In the genomic region with DNA sequence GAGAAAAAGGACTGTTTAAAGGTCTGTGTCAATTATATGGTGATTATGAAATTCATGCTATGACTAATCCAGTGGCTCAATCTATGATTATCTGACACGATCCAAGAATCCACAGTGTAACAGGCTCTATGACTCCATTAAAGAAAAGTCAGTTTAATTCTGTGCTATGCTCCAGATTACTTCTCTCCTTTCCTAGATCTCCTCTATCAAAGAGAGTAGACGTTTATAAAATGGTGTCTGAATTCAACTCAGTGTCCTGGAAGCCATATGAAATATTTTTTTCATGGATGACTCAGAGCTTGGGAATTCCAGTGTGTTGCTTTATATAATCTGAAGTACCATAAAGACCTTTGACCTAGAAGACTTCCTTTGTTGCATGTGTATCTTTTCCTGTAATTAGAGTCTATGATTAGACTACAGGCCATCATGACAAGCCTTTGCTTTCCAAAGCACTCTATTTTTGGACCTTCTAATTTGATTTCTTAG, we compare ENCODE assay signal across 10 cellular contexts. TPM values are rescaled to one million over a fixed set of nuclear protein-coding genes. Genes with fewer than 3 reads are reported as not detected.
DNase-seq lines count a peak whose midpoint lies in the region; ATAC-seq and TF ChIP-seq lines count a peak whose summit lies in the region.
"Had no signal": no experiment of that assay in that cellular context is flagged by ENCODE, and none has a peak within 500 bp of the region (broad histone marks: within the 10 kb centered on the region; RNA-seq: fewer than 3 reads in every experiment).

No MANE protein-coding gene starts in this region.

- no peaks in the 10 kb centered on the region for H3K27me3 ChIP-seq in left ventricle myocardium inferior (ENCODE audit: low read depth)
- H3K27me3 ChIP-seq in thoracic aorta (replicated peaks; ENCODE audit: insufficient read depth), result no peaks in the 10 kb centered on the region

- peaks cover 16% of the 10 kb centered on the region for H3K27me3 Mint-ChIP-seq in activated T-helper 2 cell treated with anti-CD3 and anti-CD28 coated beads, Interferon-gamma antibody, Interleukin-2, Interleukin-4, amounts not matched to agents 10 μg/mL and 5 μg/mL and 100 μg/mL, durations not matched to agents 14 hours and 24 hours and 36 hours (ENCODE audit: low read depth)
- H3K27me3 Mint-ChIP-seq in activated T-cell treated with anti-CD3 and anti-CD28 coated beads, Interleukin-2, amount 50 U/mL, for 24 hours, result no peaks in the 10 kb centered on the region
- H3K27me3 Mint-ChIP-seq: central memory CD8-positive, alpha-beta T cell had no signal

- H3K4me3 Mint-ChIP-seq in activated T-helper 2 cell treated with anti-CD3 and anti-CD28 coated beads, Interferon-gamma antibody, Interleukin-2, Interleukin-4, amounts not matched to agents 10 μg/mL and 5 μg/mL and 100 μg/mL, durations not matched to agents 14 hours and 24 hours and 36 hours (ENCODE audit: low read depth), result no peak overlapping the region
- no peak overlapping the region for H3K4me3 Mint-ChIP-seq in activated T-cell treated with anti-CD3 and anti-CD28 coated beads, Interleukin-2, amount 50 U/mL, for 24 hours
- H3K4me3 Mint-ChIP-seq: central memory CD8-positive, alpha-beta T cell had no signal

- TF ChIP-seq CTCF in left ventricle myocardium inferior (IDR thresholded peaks at IDR 0.05; ENCODE audit: borderline replicate concordance) (no peak), thoracic aorta (IDR thresholded peaks at IDR 0.05) (no peak)

- no peaks in the 10 kb centered on the region for H3K9me3 Mint-ChIP-seq in activated T-helper 2 cell treated with anti-CD3 and anti-CD28 coated beads, Interferon-gamma antibody, Interleukin-2, Interleukin-4, amounts not matched to agents 10 μg/mL and 5 μg/mL and 100 μg/mL, durations not matched to agents 14 hours and 24 hours and 36 hours
- H3K9me3 Mint-ChIP-seq in activated T-cell treated with anti-CD3 and anti-CD28 coated beads, Interleukin-2, amount 50 U/mL, for 24 hours, result no peaks in the 10 kb centered on the region
- H3K9me3 Mint-ChIP-seq: central memory CD8-positive, alpha-beta T cell had no signal

- H3K4me1 ChIP-seq in left ventricle myocardium inferior (peaks cover 13% of the 10 kb centered on the region), thoracic aorta (ENCODE audit: control insufficient read depth in 1 of 2, low read depth in 2 of 2) (no peaks in the 10 kb centered on the region)

- H3K4me1 Mint-ChIP-seq in activated T-helper 2 cell treated with anti-CD3 and anti-CD28 coated beads, Interferon-gamma antibody, Interleukin-2, Interleukin-4, amounts not matched to agents 10 μg/mL and 5 μg/mL and 100 μg/mL, durations not matched to agents 14 hours and 24 hours and 36 hours (ENCODE audit: low read depth), result peaks cover 9% of the 10 kb centered on the region
- peaks cover 3% of the 10 kb centered on the region for H3K4me1 Mint-ChIP-seq in activated T-cell treated with anti-CD3 and anti-CD28 coated beads, Interleukin-2, amount 50 U/mL, for 24 hours (ENCODE audit: low read depth)
- H3K4me1 Mint-ChIP-seq: central memory CD8-positive, alpha-beta T cell had no signal

- intact Hi-C loops in left ventricle myocardium inferior (cut with micrococcal nuclease), result no loop called here
- intact Hi-C loops in activated T-helper 2 cell treated with anti-CD3 and anti-CD28 coated beads, Interferon-gamma antibody, Interleukin-2, Interleukin-4, amounts not matched to agents 10 μg/mL and 5 μg/mL and 100 μg/mL, durations not matched to agents 14 hours and 24 hours and 36 hours (cut with micrococcal nuclease), result loop anchor here (1.0 kb wide), 1 partner anchor 15 kb away; no protein-coding TSS in a partner anchor

- H3K36me3 ChIP-seq in left ventricle myocardium inferior, result no peaks in the 10 kb centered on the region
- H3K36me3 ChIP-seq in thoracic aorta, result no peaks in the 10 kb centered on the region

- DNase-seq in NOMO-1 treated with DMSO at 0.1 percent for 48 hours (lab: John Stamatoyannopoulos, UW; ENCODE audit: unreplicated experiment) (peak; percentile 67), NOMO-1 treated with dmso at 0.1 percent for 144 hours (lab: John Stamatoyannopoulos, UW; ENCODE audit: unreplicated experiment) (no peak), SW 1271 (lab: John Stamatoyannopoulos, UW) (peak; percentile 40 to 88), left ventricle myocardium inferior (no peak), thoracic aorta (ENCODE audit: low spot score) (no peak)
- no peak for DNase-seq in activated T-helper 2 cell treated with anti-CD3 and anti-CD28 coated beads, Interferon-gamma antibody, Interleukin-2, Interleukin-4, amounts not matched to agents 10 μg/mL and 5 μg/mL and 100 μg/mL, durations not matched to agents 14 hours and 24 hours and 36 hours (ENCODE audit: low spot score)
- no peak for DNase-seq in activated T-cell treated with anti-CD3 and anti-CD28 coated beads, Interleukin-2, amount 50 U/mL, for 24 hours
- DNase-seq: retina had no signal

- H3K4me3 ChIP-seq in left ventricle myocardium inferior (no peak overlapping the region), thoracic aorta (no peak overlapping the region)

- no peaks in the 10 kb centered on the region for H3K9me3 ChIP-seq in left ventricle myocardium inferior (replicated peaks)
- H3K9me3 ChIP-seq in thoracic aorta, result no peaks in the 10 kb centered on the region

- peak overlapping the region; percentile 62 for H3K27ac ChIP-seq in left ventricle myocardium inferior (replicated peaks)
- H3K27ac ChIP-seq in thoracic aorta, result peak overlapping the region in 1 of 2 donors; percentile 1

- H3K36me3 Mint-ChIP-seq in activated T-helper 2 cell treated with anti-CD3 and anti-CD28 coated beads, Interferon-gamma antibody, Interleukin-2, Interleukin-4, amounts not matched to agents 10 μg/mL and 5 μg/mL and 100 μg/mL, durations not matched to agents 14 hours and 24 hours and 36 hours (ENCODE audit: low read depth), result no peaks in the 10 kb centered on the region
- no peaks in the 10 kb centered on the region for H3K36me3 Mint-ChIP-seq in activated T-cell treated with anti-CD3 and anti-CD28 coated beads, Interleukin-2, amount 50 U/mL, for 24 hours (ENCODE audit: low read depth)

- no peak overlapping the region for H3K27ac Mint-ChIP-seq in activated T-helper 2 cell treated with anti-CD3 and anti-CD28 coated beads, Interferon-gamma antibody, Interleukin-2, Interleukin-4, amounts not matched to agents 10 μg/mL and 5 μg/mL and 100 μg/mL, durations not matched to agents 14 hours and 24 hours and 36 hours
- H3K27ac Mint-ChIP-seq in activated T-cell treated with anti-CD3 and anti-CD28 coated beads, Interleukin-2, amount 50 U/mL, for 24 hours, result no peak overlapping the region

- ATAC-seq in thoracic aorta (ENCODE audit: insufficient number of reproducible peaks, low FRiP score, low read depth) (peak; percentile 73), GM21423 (IDR thresholded peaks at IDR 0.05; ENCODE audit: unreplicated experiment) (no peak)

RNA-seq across cellular contexts. Expression of a gene that starts 27.0 kb away (rescaled TPM):
- total RNA-seq in left ventricle myocardium inferior (42.5 TPM), thoracic aorta (100 to 1,000 TPM in 1 of 2 donors, 10 to 100 TPM in 1; 60.9 to 105 TPM)
- total RNA-seq in activated T-helper 2 cell treated with anti-CD3 and anti-CD28 coated beads, Interferon-gamma antibody, Interleukin-2, Interleukin-4, amounts not matched to agents 10 μg/mL and 5 μg/mL and 100 μg/mL, durations not matched to agents 14 hours and 24 hours and 36 hours, result 32.4 and 36.8 TPM in 2 replicates

Comparison
In these comparisons a context has a peak if more than half of its experiments do, and no peak if none do; other contexts are left out.
1. DNase-seq: peak in NOMO-1 treated with DMSO at 0.1 percent for 48 hours (single experiment) and SW 1271 (2 of 2); none in NOMO-1 treated with dmso at 0.1 percent for 144 hours (single experiment), left ventricle myocardium inferior (single experiment), thoracic aorta (single experiment), activated T-helper 2 cell treated with anti-CD3 and anti-CD28 coated beads, Interferon-gamma antibody, Interleukin-2, Interleukin-4, amounts not matched to agents 10 μg/mL and 5 μg/mL and 100 μg/mL, durations not matched to agents 14 hours and 24 hours and 36 hours (single experiment) and activated T-cell treated with anti-CD3 and anti-CD28 coated beads, Interleukin-2, amount 50 U/mL, for 24 hours (single experiment).